Comparison of ENCODE assay signal across 20 cellular contexts in the genomic region with DNA sequence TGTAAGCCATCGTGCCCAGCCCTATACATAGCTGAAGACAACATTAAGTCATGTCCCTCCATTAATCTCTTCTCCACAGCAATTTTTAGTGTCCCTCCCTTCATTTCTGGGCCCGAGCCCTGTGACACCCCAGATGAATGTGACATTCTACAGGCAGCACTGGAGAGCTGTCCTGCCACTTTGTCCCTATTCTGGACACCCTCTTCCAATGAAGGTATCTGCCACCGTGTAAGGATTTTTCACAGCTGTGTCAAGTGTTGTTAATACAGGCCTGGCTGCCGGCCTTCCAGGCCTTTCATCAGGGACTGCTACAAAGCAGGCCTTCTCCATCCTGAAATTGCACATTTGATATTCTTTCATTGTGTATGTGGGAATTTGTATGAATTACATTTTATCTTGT.
DNase-seq lines count a peak whose midpoint lies in the region; ATAC-seq and TF ChIP-seq lines count a peak whose summit lies in the region.
"Had no signal": no experiment of that assay in that cellular context is flagged by ENCODE, and none has a peak within 500 bp of the region (broad histone marks: within the 10 kb centered on the region; RNA-seq: fewer than 3 reads in every experiment).

No MANE protein-coding gene starts in this region.

- H3K27ac Mint-ChIP-seq in natural killer cell: no peak overlapping the region
- H3K27ac Mint-ChIP-seq: B cell; CD4-positive, alpha-beta T cell; CD8-positive, alpha-beta T cell had no signal

- no peak for TF ChIP-seq POLR2A in esophagus squamous epithelium (IDR thresholded peaks at IDR 0.05)

- no peak overlapping the region for H3K4me3 ChIP-seq in heart right ventricle
- H3K4me3 ChIP-seq in right cardiac atrium (ENCODE audit: low read length): no peak overlapping the region
- H3K4me3 ChIP-seq in esophagus squamous epithelium: no peak overlapping the region
- H3K4me3 ChIP-seq: A549; BLaER1 treated with 17β-estradiol and CSF1 and Interleukin-3, amounts not matched to agents 10 nM and 100 nM had no signal

- TF ChIP-seq CTCF in heart right ventricle (IDR thresholded peaks at IDR 0.05): no peak
- no peak for TF ChIP-seq CTCF in esophagus squamous epithelium (IDR thresholded peaks at IDR 0.05)
- TF ChIP-seq CTCF in natural killer cell (IDR thresholded peaks at IDR 0.05): no peak

- H3K27me3 ChIP-seq in heart right ventricle: peaks cover 0 to 4% (median 0%) of the 10 kb centered on the region in 7 donors
- no peaks in the 10 kb centered on the region for H3K27me3 ChIP-seq in right cardiac atrium (ENCODE audit: control insufficient read depth, insufficient read depth)
- no peaks in the 10 kb centered on the region for H3K27me3 ChIP-seq in esophagus squamous epithelium
- H3K27me3 ChIP-seq: BLaER1 treated with 17β-estradiol and CSF1 and Interleukin-3, amounts not matched to agents 10 nM and 100 nM had no signal

- H3K4me1 ChIP-seq in heart right ventricle: peaks cover 0 to under 1% (median 0%) of the 10 kb centered on the region in 9 donors
- H3K4me1 ChIP-seq in right cardiac atrium (ENCODE audit: control insufficient read depth, insufficient read depth, low read length): no peaks in the 10 kb centered on the region
- peaks cover 0 to 7% (median 0%) of the 10 kb centered on the region in 3 donors for H3K4me1 ChIP-seq in esophagus squamous epithelium
- H3K4me1 ChIP-seq: A549, Caco-2 had no signal

- no peaks in the 10 kb centered on the region for H3K36me3 Mint-ChIP-seq in natural killer cell
- H3K36me3 Mint-ChIP-seq: CD8-positive, alpha-beta T cell had no signal

- 51 to 56% methylated on average over 4 of the region's 4 CpGs for WGBS in heart right ventricle, 2 donors
- 65% methylated on average over 4 of the region's 4 CpGs for WGBS in right cardiac atrium
- WGBS in esophagus squamous epithelium, 2 donors: 85 to 94% methylated on average over 4 of the region's 4 CpGs

- peaks cover 0 to 10% (median 0%) of the 10 kb centered on the region in 11 donors for H3K9me3 ChIP-seq in heart right ventricle
- H3K9me3 ChIP-seq in right cardiac atrium (ENCODE audit: control insufficient read depth, low read length): no peaks in the 10 kb centered on the region
- no peaks in the 10 kb centered on the region for H3K9me3 ChIP-seq in esophagus squamous epithelium
- H3K9me3 ChIP-seq: Caco-2 had no signal

- no peak overlapping the region for H3K4me3 Mint-ChIP-seq in natural killer cell
- H3K4me3 Mint-ChIP-seq: B cell; CD4-positive, alpha-beta T cell; CD8-positive, alpha-beta T cell had no signal

- H3K27ac ChIP-seq in heart right ventricle (no peak overlapping the region), right cardiac atrium (ENCODE audit: low read length) (no peak overlapping the region), esophagus squamous epithelium (no peak overlapping the region)
- H3K27ac ChIP-seq: 22Rv1; A549; BLaER1 treated with 17β-estradiol and CSF1 and Interleukin-3, amounts not matched to agents 10 nM and 100 nM; C4-2B had no signal

- intact Hi-C loops in Right ventricle myocardium inferior (cut with DNase I): loop anchor here (5.0 kb wide), 1 partner anchor 265 kb away; the partner anchor contains the start of gene NTRK2
- intact Hi-C loops in cardiac septum (cut with DNase I): no loop called here
- intact Hi-C loops in heart right ventricle (cut with DNase I): loop anchor here in 8 of 10 donors (5.0 to 10.0 kb wide), 9 partner anchors 262 to 1372 kb away; partner anchors contain the start of gene NTRK2 (in 1 of the 8)
- intact Hi-C loops in left ventricle myocardium superior (cut with micrococcal nuclease): loop anchor here (10.0 kb wide), 1 partner anchor 1212 kb away; no protein-coding TSS in a partner anchor
- intact Hi-C loops in right cardiac atrium (cut with DNase I): loop anchor here in 3 of 4 donors (10.0 kb wide), 3 partner anchors 262 to 1202 kb away; partner anchors contain the start of gene NTRK2 (in 1 of the 3)
- intact Hi-C loops in esophagus squamous epithelium (cut with DNase I): no loop called here
- intact Hi-C loops in natural killer cell (cut with micrococcal nuclease): no loop called here

- no peaks in the 10 kb centered on the region for H3K9me3 Mint-ChIP-seq in natural killer cell
- H3K9me3 Mint-ChIP-seq: CD4-positive, alpha-beta T cell; CD8-positive, alpha-beta T cell had no signal

- ATAC-seq in Right ventricle myocardium inferior: peak; percentile 89
- peak in 5 of 8 donors; percentile 29 to 86 (median 74) for ATAC-seq in heart right ventricle
- ATAC-seq in left ventricle myocardium superior: peak; percentile 90
- peak; percentile 23 to 85 for ATAC-seq in right cardiac atrium
- no peak for ATAC-seq in natural killer cell
- ATAC-seq: A549; CD8-positive, alpha-beta T cell had no signal

- H3K4me1 Mint-ChIP-seq in natural killer cell: peaks cover 4 to 5% of the 10 kb centered on the region in 2 donors
- H3K4me1 Mint-ChIP-seq: B cell had no signal

- H3K36me3 ChIP-seq in heart right ventricle (no peaks in the 10 kb centered on the region), esophagus squamous epithelium (no peaks in the 10 kb centered on the region)
- H3K36me3 ChIP-seq: BLaER1 treated with 17β-estradiol and CSF1 and Interleukin-3, amounts not matched to agents 10 nM and 100 nM had no signal

- DNase-seq in Right ventricle myocardium inferior (ENCODE audit: missing footprints) (no peak), cardiac septum (ENCODE audit: low spot score) (no peak), heart right ventricle (peak in 1 of 2 donors; percentile 20), left ventricle myocardium superior (peak; percentile 44), right cardiac atrium (no peak), esophagus squamous epithelium (lab: John Stamatoyannopoulos, UW) (no peak), natural killer cell (no peak)
- DNase-seq in stimulated activated CD4-positive, alpha-beta T cell treated with anti-CD3 and anti-CD28 coated beads, Interleukin-15, amount 100 ng/mL, for 24 hours: no peak
- DNase-seq: AML-193; Caco-2; Calu3; CD4-positive, alpha-beta T cell; CD8-positive, alpha-beta T cell; DMS79 treated with DMSO at 0.1 percent for 48 hours; GF-D8 had no signal

- H3K27me3 Mint-ChIP-seq in natural killer cell (ENCODE audit: low read depth in 2 of 2): no peaks in the 10 kb centered on the region
- H3K27me3 Mint-ChIP-seq: B cell; CD4-positive, alpha-beta T cell had no signal

Comparison
In these comparisons a context has a peak if more than half of its experiments do, and no peak if none do; other contexts are left out.
1. intact Hi-C loops: an anchor here in Right ventricle myocardium inferior (5.0 kb wide), heart right ventricle (5.0 to 10.0 kb wide), left ventricle myocardium superior (10.0 kb wide) and right cardiac atrium (10.0 kb wide); none called in cardiac septum, esophagus squamous epithelium and natural killer cell.
2. ATAC-seq: peak in Right ventricle myocardium inferior (single experiment), heart right ventricle (5 of 8), left ventricle myocardium superior (single experiment) and right cardiac atrium (2 of 2); none in natural killer cell (0 of 3).